ENCODE assay signal across 33 cellular contexts in the genomic region with DNA sequence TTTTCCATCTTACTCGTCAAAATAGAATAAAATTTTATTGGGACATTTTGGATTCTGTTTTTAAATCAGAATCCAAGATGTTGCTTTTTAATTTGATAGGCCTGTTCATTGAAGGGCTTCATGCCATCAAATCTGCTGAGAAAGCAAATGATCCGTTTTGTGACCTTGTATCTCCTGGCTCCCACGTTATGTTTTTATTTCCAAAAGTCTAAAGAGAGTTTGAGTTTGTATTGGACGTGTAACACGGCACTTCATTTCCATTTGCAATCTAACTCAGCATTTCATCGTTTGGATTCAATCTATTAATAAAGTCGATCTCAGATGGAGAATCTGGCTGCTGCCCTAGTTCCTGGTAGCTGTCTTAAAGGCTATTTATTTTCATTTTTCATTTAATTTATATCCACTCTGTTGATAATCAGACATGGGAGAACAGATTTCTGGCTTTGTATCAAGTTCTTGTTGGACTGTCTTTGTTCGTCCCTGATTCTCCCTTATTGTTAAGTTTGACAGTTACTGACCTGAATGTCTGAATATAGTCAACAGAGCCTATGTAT. TPM values are rescaled to one million over a fixed set of nuclear protein-coding genes. Genes with fewer than 3 reads are reported as not detected.
"Had no signal": no experiment of that assay in that cellular context is flagged by ENCODE, and none has a peak within 500 bp of the region (broad histone marks: within the 10 kb centered on the region; RNA-seq: fewer than 3 reads in every experiment).

No MANE protein-coding gene starts in this region.

- H3K9me3 ChIP-seq: SJSA1 had no signal

- H3K4me3 ChIP-seq: K562, SJSA1 had no signal

- FAIRE-seq: bronchial epithelial cell, K562 had no signal

- H3K36me3 ChIP-seq: SJSA1, WERI-Rb-1 had no signal

- ATAC-seq: activated CD8-positive, alpha-beta memory T cell treated with anti-CD3 and anti-CD28 coated beads, Interleukin-2, amount 10 ng/mL, durations not matched to agents 7 days and 5 days; activated naive CD8-positive, alpha-beta T cell treated with anti-CD3 and anti-CD28 coated beads, Interleukin-2, amount 50 U/mL, for 24 hours; K562 had no signal

- DNase-seq: activated CD4-positive, alpha-beta memory T cell treated with anti-CD3 and anti-CD28 coated beads, Interleukin-2, amount 10 ng/mL, durations not matched to agents 7 days and 5 days; activated CD4-positive, alpha-beta T cell treated with anti-CD3 and anti-CD28 coated beads for 1 hour; activated CD4-positive, alpha-beta T cell treated with anti-CD3 and anti-CD28 coated beads for 48 hours; activated CD4-positive, CD25-positive, alpha-beta regulatory T cell; activated CD8-positive, alpha-beta memory T cell treated with anti-CD3 and anti-CD28 coated beads for 24 hours; activated CD8-positive, alpha-beta memory T cell treated with anti-CD3 and anti-CD28 coated beads, Interleukin-2, amount 10 ng/mL, durations not matched to agents 7 days and 5 days; activated CD8-positive, alpha-beta memory T cell treated with anti-CD3 and anti-CD28 coated beads, Interleukin-2, amount 50 U/mL, for 48 hours; activated effector memory CD4-positive, alpha-beta T cell treated with Interleukin-2 at 50 U/mL for 16 hours; activated naive CD4-positive, alpha-beta T cell treated with anti-CD3 and anti-CD28 coated beads, Interleukin-2, amount 10 ng/mL, durations not matched to agents 7 days and 5 days; activated naive CD8-positive, alpha-beta T cell treated with anti-CD3 and anti-CD28 coated beads, Interleukin-2, amount 50 U/mL, for 24 hours; activated T-cell treated with anti-CD3 and anti-CD28 coated beads, Interleukin-2, amount 50 U/mL, for 48 hours; anterior cingulate cortex; caudate nucleus; cerebellar nuclear complex; NCI-H1417; NCI-H146; NCI-H187; NCI-H2029 treated with DMSO at 0.1 percent for 48 hours; NCI-H2171 treated with DMSO at 0.1 percent for 48 hours; NCI-H2227 treated with DMSO at 0.1 percent for 48 hours; NCI-H446; NCI-H510A treated with DMSO at 0.1 percent for 48 hours; NCI-H526 treated with DMSO at 0.1 percent for 48 hours; NCI-H774; SHP77 treated with DMSO at 0.1 percent for 48 hours; T1000; WERI-Rb-1 had no signal

- H3K27me3 ChIP-seq: SJSA1 had no signal

- H3K27ac ChIP-seq: SJSA1, WERI-Rb-1 had no signal

RNA-seq across cellular contexts. Expression of gene KIF25, which starts 17.0 kb away (rescaled TPM):
- total RNA-seq: activated CD4-positive, alpha-beta memory T cell treated with anti-CD3 and anti-CD28 coated beads, Interleukin-2, amount 10 ng/mL, durations not matched to agents 7 days and 5 days; activated CD8-positive, alpha-beta memory T cell treated with anti-CD3 and anti-CD28 coated beads, Interleukin-2, amount 10 ng/mL, durations not matched to agents 7 days and 5 days; bronchial epithelial cell; M059J; SJSA1; T-helper 1 cell treated with Interleukin-12 subunit alpha and Interleukin-12 subunit beta and Interleukin-4 antibody, amounts not matched to agents 30 ng/mL and 1 ng/mL, for 36 hours; T-helper 2 cell treated with Interferon-gamma antibody and Interleukin-4, amounts not matched to agents 100 ng/mL and 5 ng/mL, for 36 hours had no signal
